In genomic region chr4:9486880-9487279, GRCh38 we compare ENCODE assay signal across 6 cellular contexts. TPM values are rescaled to one million over a fixed set of nuclear protein-coding genes. Genes with fewer than 3 reads are reported as not detected.
"Had no signal": no experiment of that assay in that cellular context is flagged by ENCODE, and none has a peak within 500 bp of the region (broad histone marks: within the 10 kb centered on the region; RNA-seq: fewer than 3 reads in every experiment).

No MANE protein-coding gene starts in this region.

RNA-seq across cellular contexts. Expression of gene DEFB131A, which starts 42.7 kb away (rescaled TPM):
- total RNA-seq: HepG2, HT-29, HT1080, IMR-90, K562 had no signal
- polyA plus RNA-seq: HepG2, IgD-negative memory B cell, IMR-90, K562 had no signal
